In the genomic region with DNA sequence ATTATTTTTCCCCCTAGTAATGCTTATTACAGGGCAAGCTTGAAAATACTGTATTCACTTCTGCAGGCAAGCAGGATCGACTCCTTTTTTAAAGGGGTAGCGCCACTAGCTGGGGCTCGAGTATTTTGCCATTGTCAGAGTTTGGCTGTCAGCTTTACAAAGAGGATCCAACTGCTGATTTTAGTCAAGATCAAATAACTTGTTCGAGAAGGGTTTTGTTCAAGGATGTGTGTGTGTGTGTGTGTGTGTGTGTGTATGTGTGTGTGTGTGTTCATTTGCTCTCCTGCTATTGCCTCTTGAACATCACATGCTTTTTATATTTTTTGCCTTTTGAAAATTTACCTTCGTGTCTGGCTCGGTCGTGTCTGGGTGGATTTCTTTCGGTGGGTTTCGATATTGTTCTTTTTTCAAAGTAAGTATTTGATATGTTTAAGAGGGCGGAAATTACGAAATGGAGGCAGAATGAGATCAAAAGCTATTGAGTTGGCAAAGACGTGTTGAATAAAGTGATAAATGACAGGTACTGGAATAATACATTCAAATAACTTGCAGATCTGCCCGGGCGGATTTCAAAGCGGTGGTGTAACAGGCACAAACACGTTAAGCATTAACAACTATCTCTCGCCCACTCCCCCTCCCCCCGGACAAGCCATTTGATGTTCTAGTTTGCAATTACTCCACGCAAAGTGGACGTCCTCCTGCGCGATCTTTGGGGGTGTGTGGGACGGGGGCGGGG, we compare ENCODE assay signal across 1 cellular context.
TF ChIP-seq lines count a peak whose summit lies in the region.

No MANE protein-coding gene starts in this region.

TF ChIP-seq in GM12878, 131 proteins besides CTCF, POLR2A, EP300 and RAD21 (continued from another document and continues in another):
- TF ChIP-seq, protein P1, sequence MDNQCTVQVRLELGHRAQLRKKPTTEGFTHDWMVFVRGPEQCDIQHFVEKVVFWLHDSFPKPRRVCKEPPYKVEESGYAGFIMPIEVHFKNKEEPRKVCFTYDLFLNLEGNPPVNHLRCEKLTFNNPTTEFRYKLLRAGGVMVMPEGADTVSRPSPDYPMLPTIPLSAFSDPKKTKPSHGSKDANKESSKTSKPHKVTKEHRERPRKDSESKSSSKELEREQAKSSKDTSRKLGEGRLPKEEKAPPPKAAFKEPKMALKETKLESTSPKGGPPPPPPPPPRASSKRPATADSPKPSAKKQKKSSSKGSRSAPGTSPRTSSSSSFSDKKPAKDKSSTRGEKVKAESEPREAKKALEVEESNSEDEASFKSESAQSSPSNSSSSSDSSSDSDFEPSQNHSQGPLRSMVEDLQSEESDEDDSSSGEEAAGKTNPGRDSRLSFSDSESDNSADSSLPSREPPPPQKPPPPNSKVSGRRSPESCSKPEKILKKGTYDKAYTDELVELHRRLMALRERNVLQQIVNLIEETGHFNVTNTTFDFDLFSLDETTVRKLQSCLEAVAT (IDR thresholded peaks at IDR 0.05) = peak; percentile 91
- no peak for TF ChIP-seq SPI1 (IDR thresholded peaks at IDR 0.05; ENCODE audit: borderline replicate concordance, insufficient read depth, low read depth, low read length)
- TF ChIP-seq ATF2 (IDR thresholded peaks at IDR 0.05; ENCODE audit: low read length) = no peak
- TF ChIP-seq HDAC2 (IDR thresholded peaks at IDR 0.05) = no peak
- 0 out of 2 replicates have a peak, but pooled peaks have one; percentile 11 for TF ChIP-seq POLR2AphosphoS5 (IDR thresholded peaks at IDR 0.05; ENCODE audit: low read length)
- peak; percentile 31; the same call in 1 of the 2 replicates for TF ChIP-seq RAD51 (IDR thresholded peaks at IDR 0.05)
- no peak for TF ChIP-seq BACH1 (IDR thresholded peaks at IDR 0.05; ENCODE audit: borderline replicate concordance)
- TF ChIP-seq, protein P2, sequence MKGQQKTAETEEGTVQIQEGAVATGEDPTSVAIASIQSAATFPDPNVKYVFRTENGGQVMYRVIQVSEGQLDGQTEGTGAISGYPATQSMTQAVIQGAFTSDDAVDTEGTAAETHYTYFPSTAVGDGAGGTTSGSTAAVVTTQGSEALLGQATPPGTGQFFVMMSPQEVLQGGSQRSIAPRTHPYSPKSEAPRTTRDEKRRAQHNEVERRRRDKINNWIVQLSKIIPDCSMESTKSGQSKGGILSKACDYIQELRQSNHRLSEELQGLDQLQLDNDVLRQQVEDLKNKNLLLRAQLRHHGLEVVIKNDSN (IDR thresholded peaks at IDR 0.05; ENCODE audit: borderline replicate concordance, extremely low read length, insufficient read depth, low read depth, low read length) = no peak
- no peak for TF ChIP-seq MTA2 (IDR thresholded peaks at IDR 0.05; ENCODE audit: low read depth)
- no peak for TF ChIP-seq KLF5 (IDR thresholded peaks at IDR 0.05; ENCODE audit: partially characterized antibody)
- TF ChIP-seq CREB1 (IDR thresholded peaks at IDR 0.05; ENCODE audit: low read depth) = no peak
- TF ChIP-seq, protein P3, sequence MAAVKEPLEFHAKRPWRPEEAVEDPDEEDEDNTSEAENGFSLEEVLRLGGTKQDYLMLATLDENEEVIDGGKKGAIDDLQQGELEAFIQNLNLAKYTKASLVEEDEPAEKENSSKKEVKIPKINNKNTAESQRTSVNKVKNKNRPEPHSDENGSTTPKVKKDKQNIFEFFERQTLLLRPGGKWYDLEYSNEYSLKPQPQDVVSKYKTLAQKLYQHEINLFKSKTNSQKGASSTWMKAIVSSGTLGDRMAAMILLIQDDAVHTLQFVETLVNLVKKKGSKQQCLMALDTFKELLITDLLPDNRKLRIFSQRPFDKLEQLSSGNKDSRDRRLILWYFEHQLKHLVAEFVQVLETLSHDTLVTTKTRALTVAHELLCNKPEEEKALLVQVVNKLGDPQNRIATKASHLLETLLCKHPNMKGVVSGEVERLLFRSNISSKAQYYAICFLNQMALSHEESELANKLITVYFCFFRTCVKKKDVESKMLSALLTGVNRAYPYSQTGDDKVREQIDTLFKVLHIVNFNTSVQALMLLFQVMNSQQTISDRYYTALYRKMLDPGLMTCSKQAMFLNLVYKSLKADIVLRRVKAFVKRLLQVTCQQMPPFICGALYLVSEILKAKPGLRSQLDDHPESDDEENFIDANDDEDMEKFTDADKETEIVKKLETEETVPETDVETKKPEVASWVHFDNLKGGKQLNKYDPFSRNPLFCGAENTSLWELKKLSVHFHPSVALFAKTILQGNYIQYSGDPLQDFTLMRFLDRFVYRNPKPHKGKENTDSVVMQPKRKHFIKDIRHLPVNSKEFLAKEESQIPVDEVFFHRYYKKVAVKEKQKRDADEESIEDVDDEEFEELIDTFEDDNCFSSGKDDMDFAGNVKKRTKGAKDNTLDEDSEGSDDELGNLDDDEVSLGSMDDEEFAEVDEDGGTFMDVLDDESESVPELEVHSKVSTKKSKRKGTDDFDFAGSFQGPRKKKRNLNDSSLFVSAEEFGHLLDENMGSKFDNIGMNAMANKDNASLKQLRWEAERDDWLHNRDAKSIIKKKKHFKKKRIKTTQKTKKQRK (IDR thresholded peaks at IDR 0.05; ENCODE audit: low read depth, low read length) = no peak
- TF ChIP-seq, protein P4, sequence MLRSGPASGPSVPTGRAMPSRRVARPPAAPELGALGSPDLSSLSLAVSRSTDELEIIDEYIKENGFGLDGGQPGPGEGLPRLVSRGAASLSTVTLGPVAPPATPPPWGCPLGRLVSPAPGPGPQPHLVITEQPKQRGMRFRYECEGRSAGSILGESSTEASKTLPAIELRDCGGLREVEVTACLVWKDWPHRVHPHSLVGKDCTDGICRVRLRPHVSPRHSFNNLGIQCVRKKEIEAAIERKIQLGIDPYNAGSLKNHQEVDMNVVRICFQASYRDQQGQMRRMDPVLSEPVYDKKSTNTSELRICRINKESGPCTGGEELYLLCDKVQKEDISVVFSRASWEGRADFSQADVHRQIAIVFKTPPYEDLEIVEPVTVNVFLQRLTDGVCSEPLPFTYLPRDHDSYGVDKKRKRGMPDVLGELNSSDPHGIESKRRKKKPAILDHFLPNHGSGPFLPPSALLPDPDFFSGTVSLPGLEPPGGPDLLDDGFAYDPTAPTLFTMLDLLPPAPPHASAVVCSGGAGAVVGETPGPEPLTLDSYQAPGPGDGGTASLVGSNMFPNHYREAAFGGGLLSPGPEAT (IDR thresholded peaks at IDR 0.05; ENCODE audit: low read depth) = peak; percentile 66
- TF ChIP-seq ZBED1 (IDR thresholded peaks at IDR 0.05; ENCODE audit: borderline replicate concordance) = no peak
- no peak for TF ChIP-seq ZNF207 (IDR thresholded peaks at IDR 0.05; ENCODE audit: borderline replicate concordance)
- TF ChIP-seq ZNF687 (IDR thresholded peaks at IDR 0.05) = no peak
- no peak for TF ChIP-seq RB1 (IDR thresholded peaks at IDR 0.05; ENCODE audit: borderline replicate concordance)
- no peak for TF ChIP-seq ZBTB11 (CRISPR knock-in tag; IDR thresholded peaks at IDR 0.05)
- no peak for TF ChIP-seq RELA (IDR thresholded peaks at IDR 0.05; ENCODE audit: borderline replicate concordance, partially characterized antibody)
- no peak for TF ChIP-seq CUX1 (IDR thresholded peaks at IDR 0.05; ENCODE audit: insufficient replicate concordance, low read depth, low read length)
- TF ChIP-seq IKZF2 (IDR thresholded peaks at IDR 0.05) = peak in 1 of 2 experiments; percentile 68; a peak in 3 of 4 replicates
- no peak for TF ChIP-seq SIN3A (IDR thresholded peaks at IDR 0.05; ENCODE audit: low read depth, low read length)
- TF ChIP-seq WRNIP1 (IDR thresholded peaks at IDR 0.05; ENCODE audit: borderline replicate concordance, low read depth, low read length) = no peak
- no peak for TF ChIP-seq MEF2B (IDR thresholded peaks at IDR 0.05; ENCODE audit: partially characterized antibody, poor library complexity, severe bottlenecking)
- TF ChIP-seq CBX3 (IDR thresholded peaks at IDR 0.05; ENCODE audit: borderline replicate concordance, low read depth) = no peak
- no peak for TF ChIP-seq DPF2 (IDR thresholded peaks at IDR 0.05)
- TF ChIP-seq BCL11A (IDR thresholded peaks at IDR 0.05; ENCODE audit: low read depth, low read length) = no peak
- TF ChIP-seq HCFC1 (IDR thresholded peaks at IDR 0.05; ENCODE audit: low read length) = no peak
- peak; percentile 76 for TF ChIP-seq HDGF (IDR thresholded peaks at IDR 0.05)
- TF ChIP-seq KDM1A (IDR thresholded peaks at IDR 0.05; ENCODE audit: borderline replicate concordance) = no peak
- no peak for TF ChIP-seq ZNF622 (IDR thresholded peaks at IDR 0.05)
- TF ChIP-seq SP1 (IDR thresholded peaks at IDR 0.05; ENCODE audit: low read depth, low read length) = no peak
